8 cellular contexts compared by ENCODE assay signal in the genomic region with DNA sequence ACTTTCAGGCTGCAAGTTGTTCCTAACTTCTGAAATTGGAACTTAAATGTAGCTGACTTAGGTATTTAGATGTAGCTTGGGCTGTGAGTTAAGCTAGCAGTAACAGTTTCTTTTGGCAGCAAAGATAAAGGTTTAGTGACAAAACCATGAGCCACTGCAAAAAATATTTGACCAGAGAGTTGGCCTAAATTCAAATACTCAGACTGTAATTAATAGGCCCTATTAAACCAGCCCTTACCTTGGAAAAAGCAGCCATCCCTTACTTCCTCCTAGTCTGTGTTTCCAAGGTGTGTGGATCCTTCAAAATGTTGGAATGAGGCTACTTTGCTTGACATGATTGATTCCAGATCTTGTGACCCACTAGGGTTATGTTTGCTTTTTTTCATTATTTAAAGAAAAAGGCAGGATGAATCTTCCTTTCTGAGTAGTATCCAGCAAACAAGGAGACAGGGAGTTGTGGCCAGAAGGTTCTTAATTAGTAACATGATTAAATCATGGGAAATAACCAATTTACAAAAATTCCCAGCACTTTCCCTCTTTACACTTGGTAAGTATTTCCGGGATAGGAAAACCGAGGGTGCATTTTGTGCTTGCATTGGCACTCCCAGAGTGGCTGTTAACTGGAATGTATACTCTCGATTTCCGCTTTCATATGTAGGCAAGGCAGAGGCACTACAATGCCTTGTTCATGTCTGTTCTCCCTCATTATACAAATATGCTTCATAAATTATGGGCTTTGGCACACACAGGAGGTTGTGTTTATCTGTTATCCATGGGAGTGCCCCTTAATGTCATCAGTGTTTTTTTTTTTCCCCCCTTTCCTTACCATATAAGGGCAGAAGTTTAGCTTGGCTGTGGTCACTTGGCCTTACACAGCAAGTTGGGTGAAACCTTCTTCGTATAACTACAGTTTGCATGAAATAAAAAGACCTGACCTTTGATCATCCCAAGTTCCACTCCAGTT. TPM values are rescaled to one million over a fixed set of nuclear protein-coding genes. Genes with fewer than 3 reads are reported as not detected.
DNase-seq lines count a peak whose midpoint lies in the region; ATAC-seq and TF ChIP-seq lines count a peak whose summit lies in the region.

No MANE protein-coding gene starts in this region.

- TF ChIP-seq POLR2A in stomach (IDR thresholded peaks at IDR 0.05), result no peak

- DNase-seq in RWPE2 (ENCODE audit: low spot score), result no peak
- peak; percentile 67 for DNase-seq in foreskin melanocyte
- no peak for DNase-seq in stomach
- DNase-seq in activated naive CD4-positive, alpha-beta T cell treated with Interleukin-2 at 50 U/mL for 16 hours, result no peak
- DNase-seq in RWPE1 (ENCODE audit: low spot score), result no peak
- no peak for DNase-seq in stimulated activated CD4-positive, alpha-beta T cell treated with anti-CD3 and anti-CD28 coated beads, Interleukin-4, amount 100 ng/mL, for 4 hours

- H3K4me1 ChIP-seq in HEK293 (ENCODE audit: control insufficient read depth, insufficient read depth, low read length) (peaks cover 43% of the 10 kb centered on the region), RWPE2 (ENCODE audit: insufficient read depth, poor library complexity, severe bottlenecking) (peaks cover 25% of the 10 kb centered on the region), stomach (peaks cover 43 to 85% (median 78%) of the 10 kb centered on the region in 4 donors)

- 15 to 30% (median 22%) methylated on average over 5 of the region's 5 CpGs for WGBS in stomach, 5 donors

- peak overlapping the region; percentile 66 for H3K27ac ChIP-seq in HEK293 (ENCODE audit: extremely low read depth, low read depth, low read length)
- peak overlapping the region; percentile 59 for H3K27ac ChIP-seq in RWPE2 (ENCODE audit: poor library complexity, severe bottlenecking)
- H3K27ac ChIP-seq in stomach, result peak overlapping the region; percentile 71 to 96 (median 92)
- no peak overlapping the region for H3K27ac ChIP-seq in RWPE1

- intact Hi-C loops in stomach (cut with DNase I; ENCODE audit: low total_unique reads), result no loop called here

- POLR2A ChIA-PET in HEK293 (lab: Yijun Ruan, JAX) (interaction anchor here (0.7 to 1.2 kb wide), 3 partner anchors 36 to 41 kb away, joined by 3 to 4 read pairs (median 3); no protein-coding TSS in a partner anchor), RWPE1 (lab: Yijun Ruan, JAX; ENCODE audit: low non-redundant PET) (no interaction called here)

- H3K9me3 ChIP-seq in HEK293 (ENCODE audit: control insufficient read depth, insufficient read depth, low read depth, low read length), result no peaks in the 10 kb centered on the region
- no peaks in the 10 kb centered on the region for H3K9me3 ChIP-seq in RWPE2 (ENCODE audit: severe bottlenecking)
- H3K9me3 ChIP-seq in stomach, result no peaks in the 10 kb centered on the region

- no peak overlapping the region for H3K4me3 ChIP-seq in HEK293 (ENCODE audit: low read depth, low read length)
- H3K4me3 ChIP-seq in RWPE2 (ENCODE audit: severe bottlenecking), result no peak overlapping the region
- H3K4me3 ChIP-seq in stomach, result peak overlapping the region in 3 of 4 donors; percentile 79 to 83 (median 81)

- TF ChIP-seq CTCF in HEK293 (tag by site-specific recombination; IDR thresholded peaks at IDR 0.05) (no peak), RWPE2 (IDR thresholded peaks at IDR 0.05; ENCODE audit: poor library complexity, severe bottlenecking) (no peak), stomach (IDR thresholded peaks at IDR 0.05) (no peak), RWPE1 (conservative IDR thresholded peaks at IDR 0.05; ENCODE audit: low read depth) (no peak)

- no peaks in the 10 kb centered on the region for H3K27me3 ChIP-seq in RWPE2 (ENCODE audit: insufficient read depth, poor library complexity, severe bottlenecking)
- H3K27me3 ChIP-seq in stomach, result no peaks in the 10 kb centered on the region

- ATAC-seq in RWPE2 (ENCODE audit: low read depth), result no peak
- ATAC-seq in GM18909 (IDR thresholded peaks at IDR 0.05; ENCODE audit: poor library complexity, unreplicated experiment), result no peak

- TF ChIP-seq EP300 in stomach (IDR thresholded peaks at IDR 0.05), result no peak

- H3K36me3 ChIP-seq in HEK293 (ENCODE audit: control insufficient read depth in 2 of 2, insufficient read depth in 1 of 2, low read length in 2 of 2) (no peaks in the 10 kb centered on the region), RWPE2 (ENCODE audit: low read depth) (peaks cover 30% of the 10 kb centered on the region), stomach (peaks cover 0 to 1% (median 0%) of the 10 kb centered on the region in 4 donors)

- CTCF ChIA-PET in HEK293 (lab: Yijun Ruan, JAX) (no interaction called here), RWPE1 (lab: Yijun Ruan, JAX) (no interaction called here)

TF ChIP-seq in HEK293, 187 proteins besides CTCF, POLR2A, EP300 and RAD21 (continues in another document):
- TF ChIP-seq SP2 (tag by site-specific recombination; IDR thresholded peaks at IDR 0.05) (peak; percentile 38; the same call in 1 of the 2 replicates), PRDM1 (tag by site-specific recombination; IDR thresholded peaks at IDR 0.05) (peak; percentile 83), ZNF518A (tag by site-specific recombination; conservative IDR thresholded peaks at IDR 0.05; ENCODE audit: low read depth) (no peak), ZNF571 (tag by site-specific recombination; IDR thresholded peaks at IDR 0.05) (no peak), ZNF311 (tag by site-specific recombination; IDR thresholded peaks at IDR 0.05; ENCODE audit: borderline replicate concordance) (no peak), ZNF626 (tag by site-specific recombination; IDR thresholded peaks at IDR 0.05) (no peak), ZNF133 (tag by site-specific recombination; IDR thresholded peaks at IDR 0.05) (no peak), ZNF366 (tag by site-specific recombination; conservative IDR thresholded peaks at IDR 0.05) (0 out of 2 replicates have a peak, but pooled peaks have one; percentile 31), ZNF704 (tag by site-specific recombination; IDR thresholded peaks at IDR 0.05) (no peak), ZNF341 (tag by site-specific recombination; IDR thresholded peaks at IDR 0.05; ENCODE audit: low read depth) (peak; percentile 15; the same call in 1 of the 2 replicates), KLF10 (tag by site-specific recombination; IDR thresholded peaks at IDR 0.05) (0 out of 2 replicates have a peak, but pooled peaks have one; percentile 53)
- TF ChIP-seq, protein P1, sequence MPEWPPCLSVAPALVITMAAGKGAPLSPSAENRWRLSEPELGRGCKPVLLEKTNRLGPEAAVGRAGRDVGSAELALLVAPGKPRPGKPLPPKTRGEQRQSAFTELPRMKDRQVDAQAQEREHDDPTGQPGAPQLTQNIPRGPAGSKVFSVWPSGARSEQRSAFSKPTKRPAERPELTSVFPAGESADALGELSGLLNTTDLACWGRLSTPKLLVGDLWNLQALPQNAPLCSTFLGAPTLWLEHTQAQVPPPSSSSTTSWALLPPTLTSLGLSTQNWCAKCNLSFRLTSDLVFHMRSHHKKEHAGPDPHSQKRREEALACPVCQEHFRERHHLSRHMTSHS (tag by site-specific recombination; IDR thresholded peaks at IDR 0.05), result no peak

RNA-seq across cellular contexts. Expression of gene TPM1, which starts 8.5 kb away (rescaled TPM):
- 1,000 to 10,000 TPM in 4 of 5 donors, 100 to 1,000 TPM in 1; 425 to 2,605 (median 1,087) TPM for total RNA-seq in stomach
- 100 to 1,000 TPM; 230 to 494 (median 306) TPM for polyA plus RNA-seq in stomach

Comparison
In these comparisons a context has a peak if more than half of its experiments do, and no peak if none do; other contexts are left out.
1. H3K4me3 ChIP-seq: peak in stomach (3 of 4); none in HEK293 (single experiment) and RWPE2 (single experiment).